23 cellular contexts compared by ENCODE assay signal in the genomic region with DNA sequence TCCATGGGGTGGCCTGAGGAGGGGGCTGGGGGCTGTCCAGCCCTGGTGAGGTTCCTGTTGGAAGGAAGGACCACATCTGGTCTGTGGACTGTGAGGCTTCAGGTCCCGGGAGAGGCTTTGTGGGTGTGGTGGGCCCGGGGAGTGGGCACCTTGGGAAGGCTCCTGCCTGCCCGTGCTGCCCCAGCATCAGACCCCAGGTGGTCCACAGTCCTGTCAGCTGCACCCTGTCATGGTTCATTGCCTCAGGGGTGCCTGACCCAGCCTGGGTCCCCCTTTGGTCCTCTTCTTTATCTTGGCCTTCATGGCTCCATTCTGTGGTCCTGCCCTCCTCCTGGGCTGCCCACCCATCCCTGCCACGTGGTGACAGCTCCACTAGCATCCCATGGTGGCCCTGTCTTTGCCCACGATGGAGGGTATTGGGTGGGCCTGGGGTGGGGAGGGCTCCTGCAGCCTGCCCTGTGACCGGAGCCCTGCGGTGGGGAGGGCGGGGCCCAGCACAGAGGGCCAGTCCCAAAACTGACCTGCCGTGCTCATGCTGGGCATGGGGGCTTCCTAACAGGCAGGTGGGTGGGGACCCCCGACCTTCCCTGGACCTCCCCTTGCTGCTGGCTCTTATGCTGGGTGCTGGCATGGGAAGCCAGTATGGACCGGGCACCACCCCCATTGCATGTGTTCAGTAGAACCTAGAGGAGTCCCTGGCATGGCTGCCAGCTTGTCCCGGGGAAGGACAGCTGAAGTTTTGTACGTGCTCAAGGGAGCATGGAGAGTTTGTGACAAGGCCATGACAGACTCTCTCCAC. TPM values are rescaled to one million over a fixed set of nuclear protein-coding genes. Genes with fewer than 3 reads are reported as not detected.
"Had no signal": no experiment of that assay in that cellular context is flagged by ENCODE, and none has a peak within 500 bp of the region (broad histone marks: within the 10 kb centered on the region; RNA-seq: fewer than 3 reads in every experiment).

No MANE protein-coding gene starts in this region.

- H3K27ac ChIP-seq: ascending aorta, Peyer's patch, RWPE1 had no signal

- H3K36me3 ChIP-seq: ascending aorta, Peyer's patch had no signal

- H3K9me3 ChIP-seq: ascending aorta, body of pancreas, Peyer's patch had no signal

- ATAC-seq: activated CD8-positive, alpha-beta T cell treated with anti-CD3 and anti-CD28 coated beads, Interleukin-2, amount 10 ng/mL, durations not matched to agents 7 days and 5 days; activated naive CD8-positive, alpha-beta T cell treated with anti-CD3 and anti-CD28 coated beads, Interleukin-2, amount 50 U/mL, for 24 hours; body of pancreas; WTC11 had no signal

- H3K27me3 ChIP-seq: ascending aorta, body of pancreas, Peyer's patch had no signal

- H3K4me3 ChIP-seq: ascending aorta, body of pancreas, Peyer's patch had no signal

- H3K4me1 ChIP-seq: ascending aorta had no signal

- DNase-seq: activated CD4-positive, alpha-beta T cell treated with anti-CD3 and anti-CD28 coated beads for 48 hours; activated CD4-positive, alpha-beta T cell treated with anti-CD3 and anti-CD28 coated beads, Interleukin-2, amount 50 U/mL, for 4 hours; activated CD4-positive, CD25-positive, alpha-beta regulatory T cell treated with anti-CD3 and anti-CD28 coated beads, Interleukin-2, amount 50 U/mL, for 72 hours; activated CD8-positive, alpha-beta memory T cell treated with anti-CD3 and anti-CD28 coated beads, Interleukin-2, amount 50 U/mL, for 48 hours; activated CD8-positive, alpha-beta T cell treated with anti-CD3 and anti-CD28 coated beads, Interleukin-2, amount 10 ng/mL, durations not matched to agents 7 days and 5 days; activated naive CD4-positive, alpha-beta T cell treated with anti-CD3 and anti-CD28 coated beads, Interleukin-2, amount 50 U/mL, for 16 hours; activated naive CD8-positive, alpha-beta T cell treated with anti-CD3 and anti-CD28 coated beads, Interleukin-2, amount 50 U/mL, for 24 hours; activated T-cell treated with anti-CD3 and anti-CD28 coated beads, Interleukin-2, amount 50 U/mL, for 1 hour; amniotic stem cell; body of pancreas; IMR-90; Kasumi-1; KBM-7; NCI-H1048; NCI-H146; NCI-H187 treated with DMSO at 0.1 percent for 48 hours; NCI-H2081 treated with DMSO at 0.1 percent for 48 hours; NCI-H446; Peyer's patch; SHP77 treated with DMSO at 0.1 percent for 48 hours had no signal

RNA-seq across cellular contexts. Expression of gene WNK2, which starts 36.9 kb away (rescaled TPM):
- total RNA-seq: activated CD8-positive, alpha-beta T cell treated with anti-CD3 and anti-CD28 coated beads, Interleukin-2, amount 10 ng/mL, durations not matched to agents 7 days and 5 days; ascending aorta; IMR-90 had no signal
- polyA plus RNA-seq: IMR-90 had no signal
